Comparison of ENCODE assay signal across 15 cellular contexts in the genomic region with DNA sequence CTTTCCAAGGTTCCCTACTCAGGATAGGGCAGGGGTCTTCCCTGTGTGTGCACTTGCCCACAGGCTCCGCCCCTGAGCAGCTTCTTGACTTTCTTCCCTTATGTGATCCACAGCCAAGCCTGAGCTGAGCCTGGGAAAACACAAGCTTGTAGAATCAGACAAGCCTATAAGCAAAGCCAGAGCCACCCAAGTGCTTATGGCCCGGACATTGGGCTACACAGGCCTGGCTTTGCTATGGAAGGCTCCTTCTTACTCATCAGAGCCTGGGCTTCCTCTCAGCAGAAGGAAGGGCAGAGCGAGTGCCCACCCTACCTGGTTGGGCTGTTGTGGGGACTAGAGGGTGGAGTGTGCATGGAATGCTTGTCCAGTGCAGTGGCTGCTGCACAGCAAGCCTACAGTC. TPM values are rescaled to one million over a fixed set of nuclear protein-coding genes. Genes with fewer than 3 reads are reported as not detected.
DNase-seq lines count a peak whose midpoint lies in the region; ATAC-seq and TF ChIP-seq lines count a peak whose summit lies in the region.
"Had no signal": no experiment of that assay in that cellular context is flagged by ENCODE, and none has a peak within 500 bp of the region (broad histone marks: within the 10 kb centered on the region; RNA-seq: fewer than 3 reads in every experiment).

No MANE protein-coding gene starts in this region.

- H2BK5ac ChIP-seq in neuronal stem cell (ENCODE audit: low read length): no peak overlapping the region

- peaks cover 3% of the 10 kb centered on the region for H4K20me1 ChIP-seq in hepatocyte (ENCODE audit: insufficient read depth, poor library complexity, severe bottlenecking)

- H2BK12ac ChIP-seq in neuronal stem cell (ENCODE audit: low read length): no peak overlapping the region

- H3K4me2 ChIP-seq in hepatocyte: no peak overlapping the region
- no peak overlapping the region for H3K4me2 ChIP-seq in neuronal stem cell (ENCODE audit: insufficient read depth, low read length, poor library complexity, severe bottlenecking)

- no peaks in the 10 kb centered on the region for H3K9me3 Mint-ChIP-seq in CD4-positive, alpha-beta memory T cell
- no peaks in the 10 kb centered on the region for H3K9me3 Mint-ChIP-seq in activated CD8-positive, alpha-beta T cell treated with anti-CD3 and anti-CD28 coated beads, Interleukin-2, amount 10 ng/mL, durations not matched to agents 7 days and 5 days (ENCODE audit: insufficient read depth)
- no peaks in the 10 kb centered on the region for H3K9me3 Mint-ChIP-seq in naive thymus-derived CD8-positive, alpha-beta T cell

- no peak overlapping the region for H2AFZ ChIP-seq in hepatocyte
- no peak overlapping the region for H2AFZ ChIP-seq in neuronal stem cell (ENCODE audit: low read length)

- H3K4me1 Mint-ChIP-seq in CD4-positive, alpha-beta memory T cell: peaks cover 16 to 39% (median 27%) of the 10 kb centered on the region in 4 donors
- H3K4me1 Mint-ChIP-seq in activated CD8-positive, alpha-beta T cell treated with anti-CD3 and anti-CD28 coated beads, Interleukin-2, amount 10 ng/mL, durations not matched to agents 7 days and 5 days (ENCODE audit: low read depth): peaks cover 34% of the 10 kb centered on the region
- peaks cover 17 to 38% (median 29%) of the 10 kb centered on the region in 4 donors for H3K4me1 Mint-ChIP-seq in naive thymus-derived CD8-positive, alpha-beta T cell

- no peak overlapping the region for H3K4me3 ChIP-seq in CD4-positive, alpha-beta memory T cell (ENCODE audit: low read length in 2 of 2)
- H3K4me3 ChIP-seq in hepatocyte (no peak overlapping the region), neuronal stem cell (ENCODE audit: low read length in 2 of 2) (no peak overlapping the region)

- H3K18ac ChIP-seq in neuronal stem cell (ENCODE audit: low read length): no peak overlapping the region

- no peak overlapping the region for H2BK120ac ChIP-seq in neuronal stem cell (ENCODE audit: low read depth, low read length)

- H2BK15ac ChIP-seq in neuronal stem cell (ENCODE audit: low read length): no peak overlapping the region

- intact Hi-C loops in CD4-positive, alpha-beta memory T cell (cut with micrococcal nuclease): loop anchor here (2.0 to 5.0 kb wide), 2 partner anchors 85 to 205 kb away; a partner anchor contains a TSS

- peaks cover 0 to 2% of the 10 kb centered on the region in 2 donors for H3K36me3 Mint-ChIP-seq in CD4-positive, alpha-beta memory T cell
- peaks cover 5% of the 10 kb centered on the region for H3K36me3 Mint-ChIP-seq in activated CD8-positive, alpha-beta T cell treated with anti-CD3 and anti-CD28 coated beads, Interleukin-2, amount 10 ng/mL, durations not matched to agents 7 days and 5 days (ENCODE audit: low read depth)
- H3K36me3 Mint-ChIP-seq in naive thymus-derived CD8-positive, alpha-beta T cell: peaks cover 0 to 7% (median 0%) of the 10 kb centered on the region in 3 donors

- no peak overlapping the region for H3K27ac ChIP-seq in CD4-positive, alpha-beta memory T cell (ENCODE audit: low read depth, low read length)
- H3K27ac ChIP-seq in hepatocyte (no peak overlapping the region), neuronal stem cell (replicated peaks; ENCODE audit: low read length) (no peak overlapping the region)
- H3K27ac ChIP-seq: 22Rv1 had no signal

- POLR2A ChIA-PET in CD4-positive, alpha-beta memory T cell (lab: Charles Lee; ENCODE audit: partially characterized antibody): interaction anchor here (1.9 to 2.1 kb wide), 2 partner anchors 178 to 198 kb away, joined by 4 to 11 read pairs; no protein-coding TSS in a partner anchor
- POLR2A ChIA-PET in activated CD8-positive, alpha-beta T cell treated with anti-CD3 and anti-CD28 coated beads, Interleukin-2, amount 10 ng/mL, durations not matched to agents 7 days and 5 days (lab: Charles Lee): interaction anchor here (0.6 kb wide), 1 partner anchor 43 kb away, joined by 3 read pairs; no protein-coding TSS in a partner anchor
- POLR2A ChIA-PET in naive thymus-derived CD8-positive, alpha-beta T cell (lab: Charles Lee): interaction anchor here (1.2 to 2.1 kb wide), 3 partner anchors 9 to 179 kb away, joined by 7 to 8 read pairs (median 7); no protein-coding TSS in a partner anchor

- 88% methylated on average over 3 of the region's 3 CpGs for WGBS in hepatocyte (ENCODE audit: low lambda C conversion rate, missing lambda C conversion rate)
- WGBS in neuronal stem cell (ENCODE audit: extremely low coverage in 2 of 2, insufficient read length in 2 of 2, insufficient replicate concordance in 1 of 2), 2 donors: no CpG with 5 or more reads among the region's 3 CpGs

- H3K27ac Mint-ChIP-seq in CD4-positive, alpha-beta memory T cell: peak overlapping the region in 6 of 7 donors; percentile 18 to 93 (median 74)
- H3K27ac Mint-ChIP-seq in activated CD8-positive, alpha-beta T cell treated with anti-CD3 and anti-CD28 coated beads, Interleukin-2, amount 10 ng/mL, durations not matched to agents 7 days and 5 days: no peak overlapping the region
- H3K27ac Mint-ChIP-seq in naive thymus-derived CD8-positive, alpha-beta T cell: peak overlapping the region in 5 of 10 donors; percentile 43 to 74 (median 59)

- peaks cover 4% of the 10 kb centered on the region for H3K36me3 ChIP-seq in CD4-positive, alpha-beta memory T cell (ENCODE audit: insufficient read depth, low read length)
- H3K36me3 ChIP-seq in hepatocyte (replicated peaks; ENCODE audit: insufficient read depth, low read depth): no peaks in the 10 kb centered on the region
- H3K36me3 ChIP-seq in neuronal stem cell (replicated peaks in 1 of 2; ENCODE audit: control insufficient read depth in 2 of 2, insufficient read depth in 2 of 2, low read length in 2 of 2): peaks cover 0 to 10% of the 10 kb centered on the region in 2 donors
- H3K36me3 ChIP-seq: transverse colon had no signal

- H3K4ac ChIP-seq in neuronal stem cell (ENCODE audit: low read length): no peak overlapping the region

- DNase-seq in DMS53 (lab: John Stamatoyannopoulos, UW) (peak; percentile 49), DMS53 treated with DMSO at 0.1 percent for 48 hours (lab: John Stamatoyannopoulos, UW; ENCODE audit: unreplicated experiment) (no peak), NCI-H82 (lab: John Stamatoyannopoulos, UW) (no peak), hepatocyte (ENCODE audit: low spot score) (no peak), neuronal stem cell (ENCODE audit: low spot score) (no peak)
- DNase-seq in CD4-positive, alpha-beta memory T cell: no peak
- no peak for DNase-seq in activated CD8-positive, alpha-beta T cell treated with anti-CD3 and anti-CD28 coated beads, Interleukin-2, amount 10 ng/mL, durations not matched to agents 7 days and 5 days
- DNase-seq in naive thymus-derived CD8-positive, alpha-beta T cell: no peak
- DNase-seq: amygdala; GDM1; NK-92 treated with Interleukin-12 subunit alpha and Interleukin-12 subunit beta, amount 100 ng/mL, for 24 hours; Right ventricle myocardium superior; stimulated activated CD4-positive, alpha-beta T cell treated with anti-CD3 and anti-CD28 coated beads, Interleukin-1b, Interleukin-23, amount 100 ng/mL, for 48 hours; transverse colon had no signal

- CTCF ChIA-PET in CD4-positive, alpha-beta memory T cell (lab: Charles Lee; ENCODE audit: partially characterized antibody): interaction anchor here (1.1 kb wide), 1 partner anchor 8 kb away, joined by 3 read pairs; no protein-coding TSS in a partner anchor
- CTCF ChIA-PET in activated CD8-positive, alpha-beta T cell treated with anti-CD3 and anti-CD28 coated beads, Interleukin-2, amount 10 ng/mL, durations not matched to agents 7 days and 5 days (lab: Charles Lee): interaction anchor here (2.2 kb wide), 1 partner anchor 197 kb away, joined by 6 read pairs; no protein-coding TSS in a partner anchor

- no peak overlapping the region for H3K14ac ChIP-seq in neuronal stem cell (ENCODE audit: low read length)

- no peak overlapping the region for H4K8ac ChIP-seq in neuronal stem cell (ENCODE audit: low read depth, low read length)

- no peak overlapping the region for H4K91ac ChIP-seq in neuronal stem cell (ENCODE audit: low read depth, low read length, poor library complexity)

- no peak for TF ChIP-seq CTCF in hepatocyte (IDR thresholded peaks at IDR 0.05; ENCODE audit: poor library complexity)

- no peak overlapping the region for H3K9ac ChIP-seq in neuronal stem cell (ENCODE audit: low read depth, low read length, poor library complexity)

- H3K27me3 ChIP-seq in CD4-positive, alpha-beta memory T cell (ENCODE audit: insufficient read depth, low read length): no peaks in the 10 kb centered on the region
- H3K27me3 ChIP-seq in hepatocyte: no peaks in the 10 kb centered on the region
- H3K27me3 ChIP-seq in neuronal stem cell (ENCODE audit: control insufficient read depth in 3 of 3, insufficient read depth in 3 of 3, low read depth in 1 of 3, low read length in 3 of 3): no peaks in the 10 kb centered on the region
- H3K27me3 ChIP-seq: transverse colon had no signal

- peaks cover 20% of the 10 kb centered on the region for H3K4me1 ChIP-seq in CD4-positive, alpha-beta memory T cell (ENCODE audit: insufficient read depth, low read length)
- H3K4me1 ChIP-seq in hepatocyte (ENCODE audit: insufficient read depth) (peaks cover 33% of the 10 kb centered on the region), neuronal stem cell (ENCODE audit: control insufficient read depth in 2 of 2, insufficient read depth in 1 of 2, low read depth in 1 of 2, low read length in 2 of 2) (peaks cover 4 to 10% of the 10 kb centered on the region in 2 donors)

- H3K23ac ChIP-seq in neuronal stem cell (ENCODE audit: low read depth, low read length, poor library complexity): no peak overlapping the region

- H3K4me3 Mint-ChIP-seq in CD4-positive, alpha-beta memory T cell: peak overlapping the region; percentile 55 to 79 (median 71)
- peak overlapping the region; percentile 49 for H3K4me3 Mint-ChIP-seq in activated CD8-positive, alpha-beta T cell treated with anti-CD3 and anti-CD28 coated beads, Interleukin-2, amount 10 ng/mL, durations not matched to agents 7 days and 5 days
- H3K4me3 Mint-ChIP-seq in naive thymus-derived CD8-positive, alpha-beta T cell: peak overlapping the region; percentile 48 to 88 (median 76)

- no peak for ATAC-seq in activated CD8-positive, alpha-beta T cell treated with anti-CD3 and anti-CD28 coated beads, Interleukin-2, amount 10 ng/mL, durations not matched to agents 7 days and 5 days
- no peak for ATAC-seq in naive thymus-derived CD8-positive, alpha-beta T cell

- peaks cover 33% of the 10 kb centered on the region for H3K79me2 ChIP-seq in hepatocyte

- no peak overlapping the region for H2AK5ac ChIP-seq in neuronal stem cell (ENCODE audit: low read depth, low read length)

- H3K9me3 ChIP-seq in CD4-positive, alpha-beta memory T cell (ENCODE audit: control insufficient read depth in 1 of 2, low read length in 2 of 2): no peaks in the 10 kb centered on the region
- no peaks in the 10 kb centered on the region for H3K9me3 ChIP-seq in hepatocyte (ENCODE audit: low read depth)
- no peaks in the 10 kb centered on the region for H3K9me3 ChIP-seq in neuronal stem cell (replicated peaks in 1 of 2; ENCODE audit: control insufficient read depth in 2 of 2, insufficient read depth in 1 of 2, low read depth in 1 of 2, low read length in 2 of 2)
- H3K9me3 ChIP-seq: transverse colon had no signal

- no peaks in the 10 kb centered on the region for H3K27me3 Mint-ChIP-seq in CD4-positive, alpha-beta memory T cell
- H3K27me3 Mint-ChIP-seq in activated CD8-positive, alpha-beta T cell treated with anti-CD3 and anti-CD28 coated beads, Interleukin-2, amount 10 ng/mL, durations not matched to agents 7 days and 5 days (ENCODE audit: low read depth): no peaks in the 10 kb centered on the region
- H3K27me3 Mint-ChIP-seq in naive thymus-derived CD8-positive, alpha-beta T cell: no peaks in the 10 kb centered on the region

- H3K9me2 ChIP-seq in hepatocyte (replicated peaks; ENCODE audit: insufficient read depth): no peaks in the 10 kb centered on the region

- peaks cover 13% of the 10 kb centered on the region for H3K79me1 ChIP-seq in neuronal stem cell (ENCODE audit: low read depth, low read length)

RNA-seq across cellular contexts. Expression of a gene that starts 1.3 kb away (rescaled TPM):
- total RNA-seq in CD4-positive, alpha-beta memory T cell: 10 to 100 TPM; 50.0 to 50.5 TPM
- polyA plus RNA-seq in CD4-positive, alpha-beta memory T cell: 10 to 100 TPM; 45.8 to 48.5 TPM
- total RNA-seq in activated CD8-positive, alpha-beta T cell treated with anti-CD3 and anti-CD28 coated beads, Interleukin-2, amount 10 ng/mL, durations not matched to agents 7 days and 5 days: 10 to 100 TPM; 42.3 to 44.3 TPM
- total RNA-seq in naive thymus-derived CD8-positive, alpha-beta T cell: 10 to 100 TPM; 48.1 to 48.4 TPM
- 10 to 100 TPM; 34.2 to 52.5 (median 43.5) TPM for polyA plus RNA-seq in naive thymus-derived CD8-positive, alpha-beta T cell
- total RNA-seq in hepatocyte: 38.2 and 42.7 TPM in 2 replicates
- 43.0 and 50.8 TPM in 2 replicates for polyA plus RNA-seq in hepatocyte
- polyA plus RNA-seq in neuronal stem cell (2013, experiment 1 of 2): 14.8 TPM
- 15.1 TPM for polyA plus RNA-seq in neuronal stem cell (2013, experiment 2 of 2)

RNA-seq across cellular contexts. Expression of a gene that starts 35.5 kb away (rescaled TPM):
- 10 to 100 TPM; 37.9 to 44.3 TPM for total RNA-seq in CD4-positive, alpha-beta memory T cell
- polyA plus RNA-seq in CD4-positive, alpha-beta memory T cell: 10 to 100 TPM in 1 of 2 donors, 1 to 10 TPM in 1; 3.8 to 16.3 TPM
- total RNA-seq in activated CD8-positive, alpha-beta T cell treated with anti-CD3 and anti-CD28 coated beads, Interleukin-2, amount 10 ng/mL, durations not matched to agents 7 days and 5 days: 10 to 100 TPM; 88.2 to 93.0 TPM
- 10 to 100 TPM; 27.8 to 28.3 TPM for total RNA-seq in naive thymus-derived CD8-positive, alpha-beta T cell
- polyA plus RNA-seq in naive thymus-derived CD8-positive, alpha-beta T cell: 10 to 100 TPM in 1 of 3 donors, 1 to 10 TPM in 2; 4.8 to 10.8 (median 5.4) TPM
- 15.0 and 25.7 TPM in 2 replicates for total RNA-seq in hepatocyte
- 24.3 and 29.6 TPM in 2 replicates for polyA plus RNA-seq in hepatocyte
- 8.1 TPM for polyA plus RNA-seq in neuronal stem cell (2013, experiment 1 of 2)
- 8.7 TPM for polyA plus RNA-seq in neuronal stem cell (2013, experiment 2 of 2)
